ENCODE assay signal across 19 cellular contexts in genomic region chr11:133942594-133942993, GRCh38. TPM values are rescaled to one million over a fixed set of nuclear protein-coding genes. Genes with fewer than 3 reads are reported as not detected.
DNase-seq lines count a peak whose midpoint lies in the region; ATAC-seq and TF ChIP-seq lines count a peak whose summit lies in the region.
"Had no signal": no experiment of that assay in that cellular context is flagged by ENCODE, and none has a peak within 500 bp of the region (broad histone marks: within the 10 kb centered on the region; RNA-seq: fewer than 3 reads in every experiment).

No MANE protein-coding gene starts in this region.

- in situ Hi-C loops in HAP-1 (cut with MboI; ENCODE audit: low sequenced_read_pairs) = no loop called here

- POLR2A ChIA-PET in activated CD4-positive, alpha-beta T cell treated with anti-CD3 and anti-CD28 coated beads, Interleukin-2, amount 10 ng/mL, durations not matched to agents 7 days and 5 days (lab: Charles Lee) = no interaction called here
- POLR2A ChIA-PET in WTC11 (lab: Charles Lee) = interaction anchor here (0.6 kb wide), 1 partner anchor 213 kb away, joined by 3 read pairs; no protein-coding TSS in a partner anchor

- H3K27ac Mint-ChIP-seq in activated CD4-positive, alpha-beta T cell treated with anti-CD3 and anti-CD28 coated beads, Interleukin-2, amount 10 ng/mL, durations not matched to agents 7 days and 5 days = peak overlapping the region; percentile 96
- H3K27ac Mint-ChIP-seq in WTC11 (0 out of 2 replicates have a peak overlapping the region, but pooled peaks have one; percentile 40), glutamatergic neuron (ENCODE audit: unreplicated experiment) (peak overlapping the region; percentile 87)
- H3K27ac Mint-ChIP-seq: HFFc6 had no signal

- no peaks in the 10 kb centered on the region for H3K27me3 Mint-ChIP-seq in activated CD4-positive, alpha-beta T cell treated with anti-CD3 and anti-CD28 coated beads, Interleukin-2, amount 10 ng/mL, durations not matched to agents 7 days and 5 days
- H3K27me3 Mint-ChIP-seq in WTC11 (ENCODE audit: low read depth) = no peaks in the 10 kb centered on the region
- peaks cover 32% of the 10 kb centered on the region for H3K27me3 Mint-ChIP-seq in glutamatergic neuron (ENCODE audit: unreplicated experiment)

- no peak for TF ChIP-seq CTCF in WTC11 (IDR thresholded peaks at IDR 0.05)
- no peak for TF ChIP-seq CTCF in glutamatergic neuron (IDR thresholded peaks at IDR 0.05; ENCODE audit: partially characterized antibody, unreplicated experiment)

- H3K36me3 ChIP-seq in HAP-1 (replicated peaks) = no peaks in the 10 kb centered on the region; the same call in 1 of the 2 replicates
- H3K36me3 ChIP-seq: BLaER1 treated with 17β-estradiol and CSF1 and Interleukin-3, amounts not matched to agents 10 nM and 100 nM; SJCRH30 had no signal

- H3K4me1 ChIP-seq in HAP-1 = no peaks in the 10 kb centered on the region
- H3K4me1 ChIP-seq: A549, SJCRH30 had no signal

- peaks cover 77% of the 10 kb centered on the region for H3K36me3 Mint-ChIP-seq in activated CD4-positive, alpha-beta T cell treated with anti-CD3 and anti-CD28 coated beads, Interleukin-2, amount 10 ng/mL, durations not matched to agents 7 days and 5 days (ENCODE audit: low read depth)
- H3K36me3 Mint-ChIP-seq in WTC11 = peaks cover 61% of the 10 kb centered on the region
- peaks cover 25% of the 10 kb centered on the region for H3K36me3 Mint-ChIP-seq in glutamatergic neuron (ENCODE audit: unreplicated experiment)

- no peaks in the 10 kb centered on the region for H3K9me3 ChIP-seq in HAP-1
- H3K9me3 ChIP-seq: A549; BLaER1 treated with 17β-estradiol and CSF1 and Interleukin-3, amounts not matched to agents 10 nM and 100 nM; SJCRH30 had no signal

- H3K4me3 ChIP-seq in HAP-1 = no peak overlapping the region
- H3K4me3 ChIP-seq: A549; BLaER1 treated with 17β-estradiol and CSF1 and Interleukin-3, amounts not matched to agents 10 nM and 100 nM; SJCRH30 had no signal

- H3K4me1 Mint-ChIP-seq in activated CD4-positive, alpha-beta T cell treated with anti-CD3 and anti-CD28 coated beads, Interleukin-2, amount 10 ng/mL, durations not matched to agents 7 days and 5 days = peaks cover 82% of the 10 kb centered on the region
- H3K4me1 Mint-ChIP-seq in WTC11 (peaks cover 13% of the 10 kb centered on the region), glutamatergic neuron (ENCODE audit: low read depth, unreplicated experiment) (peaks cover 82% of the 10 kb centered on the region)

- peaks cover 3% of the 10 kb centered on the region for H3K9me3 Mint-ChIP-seq in activated CD4-positive, alpha-beta T cell treated with anti-CD3 and anti-CD28 coated beads, Interleukin-2, amount 10 ng/mL, durations not matched to agents 7 days and 5 days
- H3K9me3 Mint-ChIP-seq in WTC11 = peaks cover 13% of the 10 kb centered on the region
- H3K9me3 Mint-ChIP-seq in glutamatergic neuron (ENCODE audit: unreplicated experiment) = peaks cover 31% of the 10 kb centered on the region

- no peak for DNase-seq in activated CD4-positive, alpha-beta T cell treated with anti-CD3 and anti-CD28 coated beads, Interleukin-2, amount 10 ng/mL, durations not matched to agents 7 days and 5 days
- no peak for DNase-seq in activated CD4-positive, alpha-beta T cell treated with anti-CD3 and anti-CD28 coated beads for 1 hour
- peak; percentile 55 for DNase-seq in NCI-H2171 (lab: John Stamatoyannopoulos, UW)
- no peak for DNase-seq in WTC11 (ENCODE audit: low spot score)
- DNase-seq in glutamatergic neuron = peak; percentile 52
- no peak for DNase-seq in HAP-1 (ENCODE audit: low spot score in 2 of 2)
- DNase-seq: EL, HFFc6, IMR-90, Kasumi-1, MM.1S, NCI-H1092 treated with DMSO at 0.1 percent for 48 hours, NCI-H2081 treated with DMSO at 0.1 percent for 48 hours, NCI-H226, SJCRH30 had no signal

- CTCF ChIA-PET in activated CD4-positive, alpha-beta T cell treated with anti-CD3 and anti-CD28 coated beads, Interleukin-2, amount 10 ng/mL, durations not matched to agents 7 days and 5 days (lab: Charles Lee) = interaction anchor here (0.5 to 3.1 kb wide), 3 partner anchors 9 to 16 kb away, joined by 3 to 15 read pairs (median 4); no protein-coding TSS in a partner anchor
- CTCF ChIA-PET in WTC11 (lab: Charles Lee) = interaction anchor here (1.8 kb wide), 1 partner anchor 15 kb away, joined by 9 read pairs; no protein-coding TSS in a partner anchor

- H3K27me3 ChIP-seq in HAP-1 (ENCODE audit: low read depth) = no peaks in the 10 kb centered on the region
- H3K27me3 ChIP-seq: BLaER1 treated with 17β-estradiol and CSF1 and Interleukin-3, amounts not matched to agents 10 nM and 100 nM had no signal

- no peak overlapping the region for H3K4me3 Mint-ChIP-seq in activated CD4-positive, alpha-beta T cell treated with anti-CD3 and anti-CD28 coated beads, Interleukin-2, amount 10 ng/mL, durations not matched to agents 7 days and 5 days
- H3K4me3 Mint-ChIP-seq in WTC11 = no peak overlapping the region
- peak overlapping the region; percentile 75 for H3K4me3 Mint-ChIP-seq in glutamatergic neuron (ENCODE audit: unreplicated experiment)
- H3K4me3 Mint-ChIP-seq: HFFc6 had no signal

- ATAC-seq in WTC11 = no peak
- ATAC-seq in HG03025 (IDR thresholded peaks at IDR 0.05; ENCODE audit: low FRiP score, unreplicated experiment) = no peak
- no peak for ATAC-seq in HG02588 (IDR thresholded peaks at IDR 0.05; ENCODE audit: unreplicated experiment)
- ATAC-seq: A549 had no signal

TF ChIP-seq in WTC11, 78 proteins besides CTCF, POLR2A, EP300 and RAD21:
- no peak for TF ChIP-seq CDX4 (CRISPR knock-in tag; IDR thresholded peaks at IDR 0.05; ENCODE audit: borderline replicate concordance)
- no peak for TF ChIP-seq ZNF232 (CRISPR knock-in tag; IDR thresholded peaks at IDR 0.05)

RNA-seq across cellular contexts. Expression of gene IGSF9B, which starts 14.2 kb away (rescaled TPM):
- 100 to 1,000 TPM; 130 to 142 TPM for total RNA-seq in activated CD4-positive, alpha-beta T cell treated with anti-CD3 and anti-CD28 coated beads, Interleukin-2, amount 10 ng/mL, durations not matched to agents 7 days and 5 days
- total RNA-seq in WTC11 (2021) = 52.7 to 57.1 TPM (median 55.2 TPM) in 3 replicates
- total RNA-seq in glutamatergic neuron (ENCODE audit: unreplicated experiment) = 209 TPM
- total RNA-seq: HFFc6, SJCRH30 had no signal

Comparison
In these comparisons a context has a peak if more than half of its experiments do, and no peak if none do; other contexts are left out.
1. DNase-seq: peak in NCI-H2171 (single experiment) and glutamatergic neuron (single experiment); none in activated CD4-positive, alpha-beta T cell treated with anti-CD3 and anti-CD28 coated beads, Interleukin-2, amount 10 ng/mL, durations not matched to agents 7 days and 5 days (single experiment), activated CD4-positive, alpha-beta T cell treated with anti-CD3 and anti-CD28 coated beads for 1 hour (single experiment), WTC11 (single experiment) and HAP-1 (0 of 2).
2. H3K27ac Mint-ChIP-seq: peak in every context shown above with its lines; median percentile 96 in activated CD4-positive, alpha-beta T cell treated with anti-CD3 and anti-CD28 coated beads, Interleukin-2, amount 10 ng/mL, durations not matched to agents 7 days and 5 days; 87 in glutamatergic neuron; 40 in WTC11.